ENCODE assay signal across 17 cellular contexts in the genomic region with DNA sequence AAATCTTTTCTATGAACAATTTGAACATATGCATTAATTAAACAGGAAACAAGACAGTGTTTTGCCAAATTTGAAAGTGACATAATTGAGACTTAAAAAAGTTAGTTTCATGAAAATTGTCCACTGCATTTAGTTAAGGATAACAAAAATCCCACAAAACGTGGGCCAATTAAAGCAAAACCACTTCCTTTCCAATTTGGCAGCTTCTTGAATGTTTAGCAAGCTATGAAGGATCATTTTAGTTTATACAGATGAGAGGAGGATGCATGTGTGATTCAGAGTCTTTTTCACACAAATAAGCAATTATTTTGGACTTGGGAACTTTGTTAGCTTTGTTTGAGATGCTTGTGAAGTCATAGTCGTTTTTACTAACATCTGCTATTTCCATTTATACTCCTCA.
A peak's percentile ranks its signal among the peaks of the same experiment; 100 is the strongest.
DNase-seq lines count a peak whose midpoint lies in the region; ATAC-seq and TF ChIP-seq lines count a peak whose summit lies in the region.
"Had no signal": no experiment of that assay in that cellular context is flagged by ENCODE, and none has a peak within 500 bp of the region (broad histone marks: within the 10 kb centered on the region; RNA-seq: fewer than 3 reads in every experiment).

No MANE protein-coding gene starts in this region.

- H3K27ac ChIP-seq in A673 (ENCODE audit: low read depth, low read length, poor library complexity, severe bottlenecking) (peak overlapping the region; percentile 73), Karpas-422 (ENCODE audit: low read length) (no peak overlapping the region), caudate nucleus (ENCODE audit: low read depth, low read length) (peak overlapping the region; percentile 59), GM23248 (no peak overlapping the region)
- H3K27ac ChIP-seq: BLaER1 treated with 17β-estradiol and CSF1 and Interleukin-3, amounts not matched to agents 10 nM and 100 nM; HL-60; SJCRH30 had no signal

- in situ Hi-C loops in GM23248 (cut with MboI) = no loop called here

- no peaks in the 10 kb centered on the region for H3F3A ChIP-seq in GM23248 (ENCODE audit: insufficient read depth)

- 0% methylated on average over 2 of the region's 2 CpGs for WGBS in GM23248 (ENCODE audit: low coverage in 1 of 2, low lambda C conversion rate in 2 of 2, missing lambda C conversion rate in 2 of 2), 2 experiments

- H3K79me2 ChIP-seq in Karpas-422 (ENCODE audit: low read length) (no peaks in the 10 kb centered on the region), GM23248 (ENCODE audit: insufficient read depth) (no peaks in the 10 kb centered on the region)

- H2AFZ ChIP-seq in Karpas-422 (ENCODE audit: low read length) = peak overlapping the region; percentile 92
- H2AFZ ChIP-seq in GM23248 = no peak overlapping the region

- H3K4me2 ChIP-seq in Karpas-422 (ENCODE audit: low read depth, low read length, poor library complexity, severe bottlenecking) (no peak overlapping the region), GM23248 (ENCODE audit: unreplicated experiment) (no peak overlapping the region)
- H3K4me2 ChIP-seq: BLaER1 treated with 17β-estradiol and CSF1 and Interleukin-3, amounts not matched to agents 10 nM and 100 nM had no signal

- intact Hi-C loops in A673 (cut with micrococcal nuclease; ENCODE audit: unreplicated experiment) = loop anchor here (5.0 to 10.0 kb wide), 2 partner anchors 110 to 532 kb away; partner anchors contain the start of gene ATXN7L3B
- intact Hi-C loops in sciatic nerve (cut with DNase I) = no loop called here

- H3K9me3 ChIP-seq in A673 (ENCODE audit: low read depth, low read length, poor library complexity, severe bottlenecking) (peaks cover 5% of the 10 kb centered on the region), Karpas-422 (ENCODE audit: low read length) (no peaks in the 10 kb centered on the region), GM23248 (ENCODE audit: low read depth) (no peaks in the 10 kb centered on the region)
- H3K9me3 ChIP-seq: BLaER1 treated with 17β-estradiol and CSF1 and Interleukin-3, amounts not matched to agents 10 nM and 100 nM; SJCRH30 had no signal

- BruUV-seq in A673 (replicated peaks; lab: Mats Ljungman, UMichigan) = no TSS peak

- H4K20me1 ChIP-seq in Karpas-422 (ENCODE audit: insufficient read depth, low read depth, low read length) (no peaks in the 10 kb centered on the region), GM23248 (ENCODE audit: insufficient read depth) (no peaks in the 10 kb centered on the region)
- H4K20me1 ChIP-seq: BLaER1 treated with 17β-estradiol and CSF1 and Interleukin-3, amounts not matched to agents 10 nM and 100 nM had no signal

- POLR2A ChIA-PET in A673 (lab: Charles Lee; ENCODE audit: low non-redundant PET) = no interaction called here

- H3K4me1 ChIP-seq in A673 (ENCODE audit: insufficient read depth, low read length, poor library complexity, severe bottlenecking) = peaks cover 31% of the 10 kb centered on the region
- H3K4me1 ChIP-seq in Karpas-422 (ENCODE audit: low read length) = peaks cover 30% of the 10 kb centered on the region
- H3K4me1 ChIP-seq in GM23248 (ENCODE audit: insufficient read depth) = no peaks in the 10 kb centered on the region
- H3K4me1 ChIP-seq: BLaER1 treated with 17β-estradiol and CSF1 and Interleukin-3, amounts not matched to agents 10 nM and 100 nM had no signal

- CTCF ChIA-PET in A673 (lab: Charles Lee) = interaction anchor here (0.6 to 1.2 kb wide), 4 partner anchors 100 to 330 kb away, joined by 3 to 6 read pairs (median 6); no protein-coding TSS in a partner anchor

- TF ChIP-seq CTCF in A673 (conservative IDR thresholded peaks at IDR 0.05; ENCODE audit: low read depth, low read length) = 0 out of 2 replicates have a peak, but pooled peaks have one; percentile 4

- peak; percentile 70 for DNase-seq in A673 (ENCODE audit: low spot score)
- DNase-seq in Karpas-422 = no peak
- DNase-seq in caudate nucleus (lab: John Stamatoyannopoulos, UW) = no peak
- no peak for DNase-seq in sciatic nerve (ENCODE audit: low spot score)
- no peak for DNase-seq in NCI-H524 (lab: John Stamatoyannopoulos, UW)
- DNase-seq in GM23248 = no peak
- no peak for DNase-seq in NCI-H82 (lab: John Stamatoyannopoulos, UW)
- DNase-seq: DMS79 treated with DMSO at 0.1 percent for 48 hours; H9; IMR-90; NCI-H2171; NK-92 treated with Interleukin-12 subunit alpha and Interleukin-12 subunit beta, amount 100 ng/mL, for 24 hours; RPMI8226 had no signal

- H3K36me3 ChIP-seq in A673 (ENCODE audit: insufficient read depth, low read length, poor library complexity, severe bottlenecking) (no peaks in the 10 kb centered on the region), Karpas-422 (ENCODE audit: insufficient read depth, low read length) (no peaks in the 10 kb centered on the region), GM23248 (ENCODE audit: low read depth) (no peaks in the 10 kb centered on the region)
- H3K36me3 ChIP-seq: BLaER1 treated with 17β-estradiol and CSF1 and Interleukin-3, amounts not matched to agents 10 nM and 100 nM; SJCRH30 had no signal

- H3K9ac ChIP-seq in Karpas-422 (ENCODE audit: low read length) (no peak overlapping the region), GM23248 (no peak overlapping the region)
- H3K9ac ChIP-seq: BLaER1 treated with 17β-estradiol and CSF1 and Interleukin-3, amounts not matched to agents 10 nM and 100 nM had no signal

- H3K27me3 ChIP-seq in A673 (replicated peaks; ENCODE audit: insufficient read depth, low read depth, low read length, poor library complexity) (no peaks in the 10 kb centered on the region), Karpas-422 (ENCODE audit: low read length) (no peaks in the 10 kb centered on the region), GM23248 (replicated peaks; ENCODE audit: insufficient read depth) (no peaks in the 10 kb centered on the region)
- H3K27me3 ChIP-seq: BLaER1 treated with 17β-estradiol and CSF1 and Interleukin-3, amounts not matched to agents 10 nM and 100 nM; SJCRH30 had no signal

- H3K9me2 ChIP-seq in Karpas-422 (replicated peaks; ENCODE audit: insufficient read depth, low read length) (no peaks in the 10 kb centered on the region), GM23248 (ENCODE audit: insufficient read depth) (no peaks in the 10 kb centered on the region)

- H3K4me3 ChIP-seq in A673 (ENCODE audit: low read depth, low read length, poor library complexity, severe bottlenecking) (no peak overlapping the region), Karpas-422 (ENCODE audit: low read length) (no peak overlapping the region), GM23248 (no peak overlapping the region)
- H3K4me3 ChIP-seq: BLaER1 treated with 17β-estradiol and CSF1 and Interleukin-3, amounts not matched to agents 10 nM and 100 nM; SJCRH30 had no signal

- peak; percentile 50 for ATAC-seq in sciatic nerve
- no peak for ATAC-seq in GM19395 (IDR thresholded peaks at IDR 0.05; ENCODE audit: unreplicated experiment)

Comparison
In these comparisons a context has a peak if more than half of its experiments do, and no peak if none do; other contexts are left out.
1. H3K27ac ChIP-seq: peak in A673 (single experiment) and caudate nucleus (single experiment); none in Karpas-422 (single experiment) and GM23248 (single experiment).